12 cellular contexts compared by ENCODE assay signal in the genomic region with DNA sequence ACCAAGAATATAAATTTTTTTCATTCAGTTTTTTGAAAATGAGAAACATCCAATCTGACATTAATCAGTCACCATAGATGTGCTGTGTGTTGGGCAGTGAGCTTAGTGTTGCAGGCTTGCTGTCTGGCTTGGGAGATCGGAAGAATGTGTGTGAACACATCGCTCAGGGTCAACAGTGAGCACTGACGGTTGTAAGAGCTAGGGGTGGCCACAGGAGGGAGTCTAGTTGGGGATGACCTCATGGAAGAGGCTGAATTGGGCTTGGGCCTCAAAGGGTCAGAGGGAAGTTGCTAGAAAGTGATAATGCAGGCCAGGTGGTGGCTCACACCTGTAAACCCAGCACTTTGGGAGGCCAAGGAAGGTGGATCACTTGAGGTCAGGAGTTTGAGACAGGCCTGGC.
DNase-seq lines count a peak whose midpoint lies in the region; TF ChIP-seq lines count a peak whose summit lies in the region.
"Had no signal": no experiment of that assay in that cellular context is flagged by ENCODE, and none has a peak within 500 bp of the region (broad histone marks: within the 10 kb centered on the region; RNA-seq: fewer than 3 reads in every experiment).

No MANE protein-coding gene starts in this region.

- CTCF ChIA-PET in A673 (lab: Charles Lee): no interaction called here

- 81 to 89% (median 86%) methylated on average over 3 of the region's 3 CpGs for WGBS in spleen, 5 donors

- H3K9me3 Mint-ChIP-seq in activated CD4-positive, alpha-beta T cell treated with anti-CD3 and anti-CD28 coated beads, Interleukin-2, amount 10 ng/mL, durations not matched to agents 24 days and 14 days: no peaks in the 10 kb centered on the region
- H3K9me3 Mint-ChIP-seq: activated B cell treated with CpG ODN at 0.5 μM for 24 hours had no signal

- H3K27me3 Mint-ChIP-seq in activated CD4-positive, alpha-beta T cell treated with anti-CD3 and anti-CD28 coated beads, Interleukin-2, amount 10 ng/mL, durations not matched to agents 24 days and 14 days: no peaks in the 10 kb centered on the region

- no TSS peak for BruUV-seq in A673 (replicated peaks; lab: Mats Ljungman, UMichigan)

- H3K36me3 ChIP-seq in A673 (ENCODE audit: insufficient read depth, low read length, poor library complexity, severe bottlenecking): no peaks in the 10 kb centered on the region
- no peaks in the 10 kb centered on the region for H3K36me3 ChIP-seq in spleen
- H3K36me3 ChIP-seq: adrenal gland had no signal

- DNase-seq in A673 (ENCODE audit: low spot score): no peak
- DNase-seq in NB4 (ENCODE audit: low read depth): peak; percentile 24
- DNase-seq in choroid plexus epithelial cell (ENCODE audit: low read depth): no peak
- no peak for DNase-seq in NCI-H345 (lab: John Stamatoyannopoulos, UW)
- no peak for DNase-seq in activated CD4-positive, alpha-beta T cell treated with anti-CD3 and anti-CD28 coated beads, Interleukin-2, amount 10 ng/mL, durations not matched to agents 24 days and 14 days
- no peak for DNase-seq in spleen
- no peak for DNase-seq in NCI-H748 treated with DMSO at 0.1 percent for 48 hours (lab: John Stamatoyannopoulos, UW)
- DNase-seq: activated B cell treated with CpG ODN at 0.5 μM for 24 hours, activated T-cell treated with anti-CD3 and anti-CD28 coated beads for 4 hours, adrenal gland, hypothalamus had no signal

- H3K4me3 ChIP-seq in A673 (ENCODE audit: low read depth, low read length, poor library complexity, severe bottlenecking) (no peak overlapping the region), NB4 (ENCODE audit: low read depth, low read length) (no peak overlapping the region), choroid plexus epithelial cell (ENCODE audit: low read depth, low read length) (no peak overlapping the region), spleen (no peak overlapping the region)
- H3K4me3 ChIP-seq: adrenal gland had no signal

- no peak for TF ChIP-seq POLR2A in NB4 (IDR thresholded peaks at IDR 0.05; ENCODE audit: extremely low read depth, insufficient read length)
- TF ChIP-seq POLR2A in spleen (IDR thresholded peaks at IDR 0.05): no peak

- no peak overlapping the region for H3K4me3 Mint-ChIP-seq in activated CD4-positive, alpha-beta T cell treated with anti-CD3 and anti-CD28 coated beads, Interleukin-2, amount 10 ng/mL, durations not matched to agents 24 days and 14 days
- H3K4me3 Mint-ChIP-seq: activated B cell treated with CpG ODN at 0.5 μM for 24 hours had no signal

- H3K9me3 ChIP-seq in A673 (ENCODE audit: low read depth, low read length, poor library complexity, severe bottlenecking): no peaks in the 10 kb centered on the region
- no peaks in the 10 kb centered on the region for H3K9me3 ChIP-seq in spleen
- H3K9me3 ChIP-seq: adrenal gland had no signal

- H3K27ac ChIP-seq in A673 (ENCODE audit: low read depth, low read length, poor library complexity, severe bottlenecking): no peak overlapping the region
- H3K27ac ChIP-seq in spleen: no peak overlapping the region
- H3K27ac ChIP-seq: adrenal gland had no signal

- H3K27me3 ChIP-seq in A673 (replicated peaks; ENCODE audit: insufficient read depth, low read depth, low read length, poor library complexity) (no peaks in the 10 kb centered on the region), spleen (replicated peaks in 1 of 7) (no peaks in the 10 kb centered on the region)
- H3K27me3 ChIP-seq: adrenal gland had no signal

- POLR2A ChIA-PET in A673 (lab: Charles Lee; ENCODE audit: low non-redundant PET): no interaction called here

- no peak overlapping the region for H3K27ac Mint-ChIP-seq in activated CD4-positive, alpha-beta T cell treated with anti-CD3 and anti-CD28 coated beads, Interleukin-2, amount 10 ng/mL, durations not matched to agents 24 days and 14 days
- H3K27ac Mint-ChIP-seq: activated B cell treated with CpG ODN at 0.5 μM for 24 hours had no signal

- no peaks in the 10 kb centered on the region for H3K36me3 Mint-ChIP-seq in activated CD4-positive, alpha-beta T cell treated with anti-CD3 and anti-CD28 coated beads, Interleukin-2, amount 10 ng/mL, durations not matched to agents 24 days and 14 days (ENCODE audit: low read depth)

- TF ChIP-seq CTCF in A673 (conservative IDR thresholded peaks at IDR 0.05; ENCODE audit: low read depth, low read length) (peak; percentile 34; the same call in 1 of the 2 replicates), GM12873 (IDR thresholded peaks at IDR 0.05; ENCODE audit: insufficient read depth, low read depth, low read length, missing control alignments) (peak; percentile 31), NB4 (IDR thresholded peaks at IDR 0.05; ENCODE audit: low read depth, low read length) (peak; percentile 34), choroid plexus epithelial cell (conservative IDR thresholded peaks at IDR 0.05; ENCODE audit: low read depth, low read length) (peak; percentile 43), spleen (IDR thresholded peaks at IDR 0.05 in 8 of 11, conservative IDR thresholded peaks at IDR 0.05 in 3 of 11) (no peak)

- no peaks in the 10 kb centered on the region for H3K4me1 ChIP-seq in A673 (ENCODE audit: insufficient read depth, low read length, poor library complexity, severe bottlenecking)
- no peaks in the 10 kb centered on the region for H3K4me1 ChIP-seq in spleen
- H3K4me1 ChIP-seq: adrenal gland had no signal

- intact Hi-C loops in A673 (cut with micrococcal nuclease; ENCODE audit: unreplicated experiment): no loop called here
- intact Hi-C loops in activated CD4-positive, alpha-beta T cell treated with anti-CD3 and anti-CD28 coated beads, Interleukin-2, amount 10 ng/mL, durations not matched to agents 24 days and 14 days (cut with micrococcal nuclease): no loop called here
- intact Hi-C loops in spleen (cut with DNase I; ENCODE audit: low total_unique reads): no loop called here

- no peaks in the 10 kb centered on the region for H3K4me1 Mint-ChIP-seq in activated CD4-positive, alpha-beta T cell treated with anti-CD3 and anti-CD28 coated beads, Interleukin-2, amount 10 ng/mL, durations not matched to agents 24 days and 14 days
- H3K4me1 Mint-ChIP-seq: activated B cell treated with CpG ODN at 0.5 μM for 24 hours had no signal

Comparison
In these comparisons a context has a peak if more than half of its experiments do, and no peak if none do; other contexts are left out.
1. CTCF ChIP-seq: peak in A673 (single experiment), GM12873 (single experiment), NB4 (single experiment) and choroid plexus epithelial cell (single experiment); none in spleen (0 of 11).